ENCODE assay signal across 12 cellular contexts in the genomic region with DNA sequence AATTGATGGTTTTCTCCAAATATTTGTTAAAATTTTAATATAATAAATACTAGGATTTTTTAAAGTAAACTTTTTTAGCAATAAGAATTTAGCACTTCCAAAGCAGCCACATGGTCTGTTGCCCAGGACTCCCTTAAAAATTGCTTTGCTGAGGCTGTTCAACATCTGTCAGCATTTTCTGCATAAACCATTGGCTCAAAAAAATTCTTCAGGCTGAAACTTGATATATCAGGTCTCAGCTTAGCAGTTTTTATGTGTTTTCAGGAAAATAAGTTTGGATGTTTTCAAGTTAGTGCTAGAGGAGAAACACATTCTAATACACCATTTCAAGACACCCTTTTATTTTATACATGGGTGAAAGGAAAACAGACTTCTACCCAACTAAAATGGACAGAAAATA.
DNase-seq lines count a peak whose midpoint lies in the region; ATAC-seq, FAIRE-seq and TF ChIP-seq lines count a peak whose summit lies in the region.
"Had no signal": no experiment of that assay in that cellular context is flagged by ENCODE, and none has a peak within 500 bp of the region (broad histone marks: within the 10 kb centered on the region; RNA-seq: fewer than 3 reads in every experiment).

No MANE protein-coding gene starts in this region.

- H3K4me1 ChIP-seq in Panc1 (ENCODE audit: control insufficient read depth, insufficient read depth, low read length), result peaks cover 11% of the 10 kb centered on the region; the same call in 1 of the 2 replicates

- in situ Hi-C loops in Panc1 (cut with HindIII; ENCODE audit: low pct_unique_long_range_greater_than_20kb, low sequenced_read_pairs), result no loop called here

- H3K4me3 Mint-ChIP-seq in osteocyte (ENCODE audit: unreplicated experiment), result no peak overlapping the region
- H3K4me3 Mint-ChIP-seq: activated CD8-positive, alpha-beta T cell treated with anti-CD3 and anti-CD28 coated beads for 36 hours; CD4-positive, alpha-beta T cell had no signal

- FAIRE-seq in endometrium (lab: Jason Lieb, UNC), result peak; percentile 97

- no peak overlapping the region for H3K4me3 ChIP-seq in Panc1 (ENCODE audit: low read depth in 2 of 2, low read length in 2 of 2)
- H3K4me3 ChIP-seq: cardiac muscle cell had no signal

- H3K4me1 Mint-ChIP-seq in osteocyte (ENCODE audit: unreplicated experiment), result peaks cover 64% of the 10 kb centered on the region

- no peaks in the 10 kb centered on the region for H3K27me3 Mint-ChIP-seq in osteocyte (ENCODE audit: unreplicated experiment)
- H3K27me3 Mint-ChIP-seq: activated CD8-positive, alpha-beta T cell treated with anti-CD3 and anti-CD28 coated beads for 36 hours; CD4-positive, alpha-beta T cell had no signal

- peak overlapping the region; percentile 100 for H3K27ac ChIP-seq in Panc1 (ENCODE audit: low read length)
- H3K27ac ChIP-seq: cardiac muscle cell had no signal

- H3K27ac Mint-ChIP-seq in osteocyte (ENCODE audit: unreplicated experiment), result peak overlapping the region; percentile 86
- H3K27ac Mint-ChIP-seq: activated CD8-positive, alpha-beta T cell treated with anti-CD3 and anti-CD28 coated beads for 36 hours; CD4-positive, alpha-beta T cell had no signal

- H3K9me3 ChIP-seq in Panc1 (ENCODE audit: control insufficient read depth, insufficient read depth, low read depth, low read length), result peaks cover 39% of the 10 kb centered on the region

- no peaks in the 10 kb centered on the region for H3K27me3 ChIP-seq in Panc1 (ENCODE audit: control insufficient read depth, insufficient read depth, low read length)
- H3K27me3 ChIP-seq: cardiac muscle cell had no signal

- no peak for ATAC-seq in Panc1
- ATAC-seq in GM18502 (IDR thresholded peaks at IDR 0.05; ENCODE audit: poor library complexity, unreplicated experiment), result no peak
- ATAC-seq in HG03342 (IDR thresholded peaks at IDR 0.05; ENCODE audit: unreplicated experiment), result no peak
- ATAC-seq: activated CD8-positive, alpha-beta T cell treated with anti-CD3 and anti-CD28 coated beads for 36 hours had no signal

- intact Hi-C loops in Panc1 (cut with micrococcal nuclease; ENCODE audit: unreplicated experiment), result no loop called here

- BruUV-seq in Panc1 (replicated peaks; lab: Mats Ljungman, UMichigan), result no TSS peak

- H3K9me3 Mint-ChIP-seq in osteocyte (ENCODE audit: unreplicated experiment), result peaks cover 15% of the 10 kb centered on the region

- CTCF ChIA-PET in Panc1 (lab: Charles Lee), result no interaction called here

- POLR2A ChIA-PET in Panc1 (lab: Charles Lee), result no interaction called here

- H3K36me3 ChIP-seq in Panc1 (ENCODE audit: control insufficient read depth, insufficient read depth, low read length), result no peaks in the 10 kb centered on the region
- H3K36me3 ChIP-seq: cardiac muscle cell had no signal

- no peak for TF ChIP-seq CTCF in Panc1 (IDR thresholded peaks at IDR 0.05)
- TF ChIP-seq CTCF in osteocyte (IDR thresholded peaks at IDR 0.05), result no peak

- peaks cover 4% of the 10 kb centered on the region for H3K36me3 Mint-ChIP-seq in osteocyte (ENCODE audit: unreplicated experiment)

- DNase-seq in EH (ENCODE audit: low read depth) (peak; percentile 36), Panc1 (ENCODE audit: low read depth, low spot score) (no peak), osteocyte (ENCODE audit: extremely low spot score, unreplicated experiment) (no peak), NCI-H748 treated with DMSO at 0.1 percent for 48 hours (lab: John Stamatoyannopoulos, UW) (no peak), COLO829 (ENCODE audit: low spot score) (no peak)
- DNase-seq: activated CD8-positive, alpha-beta T cell treated with anti-CD3 and anti-CD28 coated beads for 36 hours; activated gamma-delta T cell treated with Interleukin-2 at 50 U/mL for 16 hours; CD4-positive, alpha-beta T cell had no signal
